28 cellular contexts compared by ENCODE assay signal in the genomic region with DNA sequence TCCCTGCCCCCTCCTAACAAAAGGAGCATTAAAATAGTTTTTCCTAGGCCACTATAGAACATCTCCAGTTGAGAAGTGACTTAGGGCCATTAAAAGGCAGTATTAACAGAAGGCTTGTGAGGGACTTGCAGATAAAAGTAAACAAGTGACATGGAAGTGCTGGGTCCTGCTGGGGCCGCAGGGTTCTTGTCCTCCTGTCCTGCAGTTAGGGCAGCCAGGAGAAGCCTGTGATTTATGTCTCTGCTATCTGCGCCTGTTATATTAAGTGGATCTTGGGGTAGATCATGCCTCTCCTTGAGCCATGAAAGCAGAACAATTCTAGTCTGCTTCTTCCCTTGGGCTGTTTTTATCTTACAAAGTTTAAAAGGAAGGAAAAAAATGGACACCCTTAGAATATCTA.
A peak's percentile ranks its signal among the peaks of the same experiment; 100 is the strongest.
DNase-seq lines count a peak whose midpoint lies in the region; ATAC-seq, FAIRE-seq and TF ChIP-seq lines count a peak whose summit lies in the region.
"Had no signal": no experiment of that assay in that cellular context is flagged by ENCODE, and none has a peak within 500 bp of the region (broad histone marks: within the 10 kb centered on the region; RNA-seq: fewer than 3 reads in every experiment).

No MANE protein-coding gene starts in this region.

- no peak overlapping the region for H2BK120ac ChIP-seq in H1 (replicated peaks; ENCODE audit: low read depth, low read length)

- peak; percentile 9 to 32 for DNase-seq in HAP-1 (ENCODE audit: low spot score in 2 of 2)
- DNase-seq in NCI-H510A treated with DMSO at 0.1 percent for 48 hours (lab: John Stamatoyannopoulos, UW): peak; percentile 45
- DNase-seq in H1 (ENCODE audit: low read depth in 1 of 2, low spot score in 2 of 2): no peak
- DNase-seq in nephron progenitor cell: peak; percentile 23
- DNase-seq in Right ventricle myocardium inferior (ENCODE audit: missing footprints): no peak
- no peak for DNase-seq in prostate gland (ENCODE audit: low spot score)
- DNase-seq in activated T-cell treated with anti-CD3 and anti-CD28 coated beads, Interleukin-2, amount 50 U/mL, for 72 hours: no peak
- no peak for DNase-seq in stimulated activated naive CD8-positive, alpha-beta T cell treated with anti-CD3 and anti-CD28 coated beads, Interleukin-15, amount 100 ng/mL, for 72 hours
- DNase-seq: AML-193; CD4-positive, alpha-beta T cell; COR-L47; DMS53; GM23248; MM.1S; NCI-H1694 treated with DMSO at 0.1 percent for 48 hours; NCI-H2107; NCI-H446 treated with DMSO at 0.1 percent for 48 hours; NCI-H748 treated with DMSO at 0.1 percent for 48 hours; NK-92 treated with Interleukin-12 subunit alpha and Interleukin-12 subunit beta, amount 100 ng/mL, for 24 hours; PC-9; Right ventricle myocardium superior; T-helper 1 cell had no signal

- H3K4me1 ChIP-seq in HAP-1: peaks cover 3% of the 10 kb centered on the region
- peaks cover 0 to 4% (median 0%) of the 10 kb centered on the region in 4 experiments; a peak in 1 of 7 replicates for H3K4me1 ChIP-seq in H1 (replicated peaks in 1 of 4; ENCODE audit: control insufficient read depth in 3 of 4, insufficient read depth in 4 of 4, low read length in 3 of 4)
- no peaks in the 10 kb centered on the region for H3K4me1 ChIP-seq in prostate gland (replicated peaks)
- H3K4me1 ChIP-seq: A549; BLaER1 treated with 17β-estradiol and CSF1 and Interleukin-3, amounts not matched to agents 10 nM and 100 nM; SJSA1 had no signal

- no peaks in the 10 kb centered on the region for H3K79me2 ChIP-seq in H1 (ENCODE audit: control insufficient read depth in 1 of 2, insufficient read depth in 2 of 2, low read length in 2 of 2)

- H2BK15ac ChIP-seq in H1 (ENCODE audit: low read length): no peak overlapping the region

- FAIRE-seq in H1 (lab: Jason Lieb, UNC): no peak
- FAIRE-seq: A549 had no signal

- CTCF ChIA-PET in H1 (lab: Charles Lee; ENCODE audit: partially characterized antibody): interaction anchor here (0.5 kb wide), 1 partner anchor 501 kb away, joined by 4 read pairs; no protein-coding TSS in a partner anchor

- no peak overlapping the region for H2AK5ac ChIP-seq in H1 (ENCODE audit: low read depth, low read length)

- in situ Hi-C loops in HAP-1 (cut with MboI; ENCODE audit: low sequenced_read_pairs): no loop called here

- H2BK20ac ChIP-seq in H1 (ENCODE audit: low read length): no peak overlapping the region

- intact Hi-C loops in Right ventricle myocardium inferior (cut with DNase I) (no loop called here), prostate gland (cut with DNase I) (no loop called here)

- no peaks in the 10 kb centered on the region for H3K36me3 ChIP-seq in HAP-1 (replicated peaks)
- no peaks in the 10 kb centered on the region for H3K36me3 ChIP-seq in H1 (ENCODE audit: control insufficient read depth in 2 of 4, insufficient read depth in 4 of 4, low read length in 3 of 4)
- no peaks in the 10 kb centered on the region for H3K36me3 ChIP-seq in prostate gland
- H3K36me3 ChIP-seq: BLaER1 treated with 17β-estradiol and CSF1 and Interleukin-3, amounts not matched to agents 10 nM and 100 nM; SJSA1 had no signal

- H3K79me1 ChIP-seq in H1 (ENCODE audit: low read depth, low read length): no peaks in the 10 kb centered on the region

- TF ChIP-seq CTCF in H1 (IDR thresholded peaks at IDR 0.05; ENCODE audit: control extremely low read depth in 1 of 3, insufficient read depth in 1 of 3, low read depth in 1 of 3, low read length in 3 of 3) (no peak), nephron progenitor cell (IDR thresholded peaks at IDR 0.05) (no peak), prostate gland (IDR thresholded peaks at IDR 0.05) (no peak)

- no peak for ATAC-seq in Right ventricle myocardium inferior
- ATAC-seq in activated T-cell treated with anti-CD3 and anti-CD28 coated beads, Interleukin-2, amount 50 U/mL, for 72 hours (replicated peaks in 1 of 2): no peak
- ATAC-seq in stimulated activated naive CD8-positive, alpha-beta T cell treated with anti-CD3 and anti-CD28 coated beads, Interleukin-15, amount 100 ng/mL, for 72 hours: no peak
- ATAC-seq: A549, HCT116 had no signal

- no peak overlapping the region for H2BK5ac ChIP-seq in H1 (ENCODE audit: low read depth, low read length)

- H3K9ac ChIP-seq in H1 (replicated peaks in 1 of 4; ENCODE audit: extremely low read depth in 1 of 4, low read depth in 3 of 4, low read length in 3 of 4): no peak overlapping the region
- H3K9ac ChIP-seq: BLaER1 treated with 17β-estradiol and CSF1 and Interleukin-3, amounts not matched to agents 10 nM and 100 nM; GM23248; KMS-11 had no signal

- H3K4me3 ChIP-seq in HAP-1 (no peak overlapping the region), H1 (ENCODE audit: extremely low read depth in 1 of 4, insufficient read depth in 2 of 4, low read depth in 3 of 4, low read length in 4 of 4) (no peak overlapping the region), prostate gland (no peak overlapping the region)
- H3K4me3 ChIP-seq: A549; BLaER1 treated with 17β-estradiol and CSF1 and Interleukin-3, amounts not matched to agents 10 nM and 100 nM; GM23248; PC-9; SJSA1 had no signal

- H3K4me2 ChIP-seq in H1 (ENCODE audit: insufficient read depth in 1 of 2, low read depth in 2 of 2, low read length in 2 of 2): no peak overlapping the region
- H3K4me2 ChIP-seq: A549; BLaER1 treated with 17β-estradiol and CSF1 and Interleukin-3, amounts not matched to agents 10 nM and 100 nM; KMS-11; PC-9 had no signal

- POLR2A ChIA-PET in H1 (lab: Charles Lee; ENCODE audit: partially characterized antibody): no interaction called here

- no peak overlapping the region for H3K14ac ChIP-seq in H1 (ENCODE audit: insufficient read length)

- no peaks in the 10 kb centered on the region for H3K27me3 Mint-ChIP-seq in nephron progenitor cell (ENCODE audit: low read depth, poor library complexity)
- no peaks in the 10 kb centered on the region for H3K27me3 Mint-ChIP-seq in activated T-cell treated with anti-CD3 and anti-CD28 coated beads, Interleukin-2, amount 50 U/mL, for 72 hours (ENCODE audit: low read depth)
- H3K27me3 Mint-ChIP-seq in stimulated activated naive CD8-positive, alpha-beta T cell treated with anti-CD3 and anti-CD28 coated beads, Interleukin-15, amount 100 ng/mL, for 72 hours: no peaks in the 10 kb centered on the region
- H3K27me3 Mint-ChIP-seq: CD4-positive, alpha-beta T cell had no signal

- peaks cover 37% of the 10 kb centered on the region for H3K4me1 Mint-ChIP-seq in nephron progenitor cell
- peaks cover 5% of the 10 kb centered on the region for H3K4me1 Mint-ChIP-seq in activated T-cell treated with anti-CD3 and anti-CD28 coated beads, Interleukin-2, amount 50 U/mL, for 72 hours (ENCODE audit: low read depth)
- no peaks in the 10 kb centered on the region for H3K4me1 Mint-ChIP-seq in stimulated activated naive CD8-positive, alpha-beta T cell treated with anti-CD3 and anti-CD28 coated beads, Interleukin-15, amount 100 ng/mL, for 72 hours
- H3K4me1 Mint-ChIP-seq: IgD-negative memory B cell had no signal

- H2BK12ac ChIP-seq in H1 (ENCODE audit: low read depth, low read length): no peak overlapping the region

- H4K91ac ChIP-seq in H1 (replicated peaks; ENCODE audit: insufficient read length, low read length): no peak overlapping the region

- no peaks in the 10 kb centered on the region for H3K9me3 ChIP-seq in HAP-1
- H3K9me3 ChIP-seq in H1 (ENCODE audit: insufficient read depth in 2 of 2, low read depth in 1 of 2, low read length in 1 of 2): no peaks in the 10 kb centered on the region
- no peaks in the 10 kb centered on the region for H3K9me3 ChIP-seq in prostate gland
- H3K9me3 ChIP-seq: A549; BLaER1 treated with 17β-estradiol and CSF1 and Interleukin-3, amounts not matched to agents 10 nM and 100 nM; SJSA1 had no signal

- H3K23ac ChIP-seq in H1 (ENCODE audit: insufficient read length): no peak overlapping the region

- no peak for TF ChIP-seq EP300 in H1 (IDR thresholded peaks at IDR 0.05; ENCODE audit: borderline replicate concordance in 1 of 2, low read depth in 2 of 2, low read length in 2 of 2)

- peaks cover 4% of the 10 kb centered on the region for H3K9me3 Mint-ChIP-seq in nephron progenitor cell
- H3K9me3 Mint-ChIP-seq in activated T-cell treated with anti-CD3 and anti-CD28 coated beads, Interleukin-2, amount 50 U/mL, for 72 hours: peaks cover 0 to 8% of the 10 kb centered on the region in 2 donors
- no peaks in the 10 kb centered on the region for H3K9me3 Mint-ChIP-seq in stimulated activated naive CD8-positive, alpha-beta T cell treated with anti-CD3 and anti-CD28 coated beads, Interleukin-15, amount 100 ng/mL, for 72 hours

- H3K18ac ChIP-seq in H1 (ENCODE audit: extremely low read depth, low read length): no peak overlapping the region

- no peak overlapping the region for H3K4ac ChIP-seq in H1 (replicated peaks; ENCODE audit: insufficient read length, low read depth, low read length)

- no peak overlapping the region for H3K4me3 Mint-ChIP-seq in nephron progenitor cell
- no peak overlapping the region for H3K4me3 Mint-ChIP-seq in activated T-cell treated with anti-CD3 and anti-CD28 coated beads, Interleukin-2, amount 50 U/mL, for 72 hours
- no peak overlapping the region for H3K4me3 Mint-ChIP-seq in stimulated activated naive CD8-positive, alpha-beta T cell treated with anti-CD3 and anti-CD28 coated beads, Interleukin-15, amount 100 ng/mL, for 72 hours
- H3K4me3 Mint-ChIP-seq: CD4-positive, alpha-beta T cell; IgD-negative memory B cell had no signal

- H3K23me2 ChIP-seq in H1 (ENCODE audit: low read depth, low read length): no peaks in the 10 kb centered on the region

- no peak overlapping the region for H4K8ac ChIP-seq in H1 (ENCODE audit: extremely low read depth, insufficient read depth, low read length)

- H3K27ac Mint-ChIP-seq in nephron progenitor cell: no peak overlapping the region
- no peak overlapping the region for H3K27ac Mint-ChIP-seq in activated T-cell treated with anti-CD3 and anti-CD28 coated beads, Interleukin-2, amount 50 U/mL, for 72 hours
- no peak overlapping the region for H3K27ac Mint-ChIP-seq in stimulated activated naive CD8-positive, alpha-beta T cell treated with anti-CD3 and anti-CD28 coated beads, Interleukin-15, amount 100 ng/mL, for 72 hours
- H3K27ac Mint-ChIP-seq: CD4-positive, alpha-beta T cell; IgD-negative memory B cell had no signal

- no peaks in the 10 kb centered on the region for H3K27me3 ChIP-seq in HAP-1 (ENCODE audit: low read depth)
- H3K27me3 ChIP-seq in H1 (replicated peaks in 1 of 4; ENCODE audit: control insufficient read depth in 3 of 4, extremely low read depth in 1 of 4, insufficient read depth in 3 of 4, low read length in 3 of 4): no peaks in the 10 kb centered on the region
- H3K27me3 ChIP-seq in prostate gland (replicated peaks; ENCODE audit: insufficient read depth): no peaks in the 10 kb centered on the region
- H3K27me3 ChIP-seq: BLaER1 treated with 17β-estradiol and CSF1 and Interleukin-3, amounts not matched to agents 10 nM and 100 nM; SJSA1 had no signal

- no peaks in the 10 kb centered on the region for H4K20me1 ChIP-seq in H1 (replicated peaks in 1 of 2; ENCODE audit: control insufficient read depth in 1 of 2, insufficient read depth in 2 of 2, low read length in 2 of 2)
- H4K20me1 ChIP-seq: BLaER1 treated with 17β-estradiol and CSF1 and Interleukin-3, amounts not matched to agents 10 nM and 100 nM had no signal

- no peak for TF ChIP-seq RAD21 in H1 (IDR thresholded peaks at IDR 0.05 in 1 of 2, conservative IDR thresholded peaks at IDR 0.05 in 1 of 2; ENCODE audit: low read depth in 2 of 2, low read length in 2 of 2)

- TF ChIP-seq POLR2A in H1 (IDR thresholded peaks at IDR 0.05; ENCODE audit: control extremely low read depth in 1 of 2, low read depth in 2 of 2, low read length in 2 of 2) (no peak), prostate gland (IDR thresholded peaks at IDR 0.05) (no peak)

- peaks cover 5% of the 10 kb centered on the region for H3K36me3 Mint-ChIP-seq in nephron progenitor cell (ENCODE audit: low read depth)
- H3K36me3 Mint-ChIP-seq in activated T-cell treated with anti-CD3 and anti-CD28 coated beads, Interleukin-2, amount 50 U/mL, for 72 hours (ENCODE audit: insufficient read depth in 2 of 2): no peaks in the 10 kb centered on the region
- H3K36me3 Mint-ChIP-seq: IgD-negative memory B cell had no signal

- H2AFZ ChIP-seq in H1 (ENCODE audit: low read length): peak overlapping the region; percentile 81
- H2AFZ ChIP-seq: GM23248, PC-9 had no signal

- WGBS in H1 (ENCODE audit: extremely low coverage in 1 of 2, insufficient coverage in 1 of 2, insufficient read length in 1 of 2, insufficient replicate concordance in 2 of 2, low coverage in 1 of 2, low lambda C conversion rate in 2 of 2, missing lambda C conversion rate in 1 of 2), 2 experiments: 83% methylated on average over 2 of the region's 2 CpGs; no CpG with 5 or more reads in 1 of the 2 experiments
- WGBS in prostate gland: 42% methylated on average over 2 of the region's 2 CpGs

- no peak overlapping the region for H3K27ac ChIP-seq in H1 (ENCODE audit: low read depth, low read length)
- H3K27ac ChIP-seq in prostate gland: no peak overlapping the region
- H3K27ac ChIP-seq: A549; BLaER1 treated with 17β-estradiol and CSF1 and Interleukin-3, amounts not matched to agents 10 nM and 100 nM; GM23248; KMS-11; PC-9; SJSA1 had no signal

- H3K56ac ChIP-seq in H1 (replicated peaks; ENCODE audit: insufficient read length, low read depth, low read length): no peak overlapping the region

- no peak overlapping the region for H4K5ac ChIP-seq in H1 (ENCODE audit: insufficient read length, low read depth, low read length)

Comparison
In these comparisons a context has a peak if more than half of its experiments do, and no peak if none do; other contexts are left out.
1. DNase-seq: peak in HAP-1 (2 of 2), NCI-H510A treated with DMSO at 0.1 percent for 48 hours (single experiment) and nephron progenitor cell (single experiment); none in H1 (0 of 2), Right ventricle myocardium inferior (single experiment), prostate gland (single experiment), activated T-cell treated with anti-CD3 and anti-CD28 coated beads, Interleukin-2, amount 50 U/mL, for 72 hours (0 of 2) and stimulated activated naive CD8-positive, alpha-beta T cell treated with anti-CD3 and anti-CD28 coated beads, Interleukin-15, amount 100 ng/mL, for 72 hours (0 of 2).